8 cellular contexts compared by ENCODE assay signal in the genomic region with DNA sequence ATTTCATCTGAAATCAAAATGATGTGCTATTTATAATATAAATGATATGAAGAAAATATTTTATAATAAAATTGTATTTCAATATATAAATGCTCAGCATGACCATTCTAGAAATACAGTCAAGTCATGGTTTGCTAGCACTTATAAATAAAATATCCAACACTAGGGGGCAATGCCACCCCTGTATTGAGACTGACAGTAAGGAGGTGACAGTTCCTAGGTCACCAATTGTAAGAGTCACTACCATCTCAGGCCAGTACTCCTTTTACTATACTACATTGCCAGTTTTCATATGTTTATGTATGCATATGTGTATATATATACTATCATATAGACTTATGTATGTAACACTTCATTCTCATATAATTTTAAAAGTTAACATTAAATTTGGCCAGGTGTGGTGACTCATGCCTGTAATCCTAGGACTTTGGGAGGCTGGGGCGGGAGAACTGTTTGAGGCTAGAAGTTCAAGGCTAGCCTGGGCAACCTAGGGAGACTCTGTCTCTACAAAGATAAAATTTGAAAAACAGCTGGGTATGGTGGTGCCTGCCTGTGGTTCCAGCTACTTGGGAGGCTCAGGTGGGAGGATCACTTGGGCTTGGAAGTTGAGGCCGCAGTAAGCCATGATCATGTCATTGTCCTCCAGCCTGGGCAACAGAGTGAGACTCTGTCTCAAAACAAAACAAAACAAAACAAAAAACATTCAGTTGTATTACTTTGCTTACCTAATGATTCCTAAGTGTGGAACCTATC. TPM values are rescaled to one million over a fixed set of nuclear protein-coding genes. Genes with fewer than 3 reads are reported as not detected.
DNase-seq lines count a peak whose midpoint lies in the region; ATAC-seq and TF ChIP-seq lines count a peak whose summit lies in the region.

No MANE protein-coding gene starts in this region.

- no peak overlapping the region for H4K8ac ChIP-seq in neuronal stem cell (ENCODE audit: low read depth, low read length)

- H3K23ac ChIP-seq in neuronal stem cell (ENCODE audit: low read depth, low read length, poor library complexity): no peak overlapping the region

- no peak overlapping the region for H3K14ac ChIP-seq in neuronal stem cell (ENCODE audit: low read length)

- H3K4me3 Mint-ChIP-seq in endothelial cell (ENCODE audit: unreplicated experiment): no peak overlapping the region

- no peak overlapping the region for H4K91ac ChIP-seq in neuronal stem cell (ENCODE audit: low read depth, low read length, poor library complexity)

- DNase-seq in A673 (ENCODE audit: low spot score) (peak; percentile 81), ELR (ENCODE audit: low read depth) (peak; percentile 73), NAMALWA (ENCODE audit: low spot score) (peak; percentile 93), RWPE1 (ENCODE audit: low spot score) (peak; percentile 22), endothelial cell (ENCODE audit: low spot score) (peak; percentile 23), neuronal stem cell (ENCODE audit: low spot score) (peak; percentile 11)

- no peak overlapping the region for H2AK5ac ChIP-seq in neuronal stem cell (ENCODE audit: low read depth, low read length)

- H3K4ac ChIP-seq in neuronal stem cell (ENCODE audit: low read length): no peak overlapping the region

- H2BK120ac ChIP-seq in neuronal stem cell (ENCODE audit: low read depth, low read length): no peak overlapping the region

- no peak overlapping the region for H2BK5ac ChIP-seq in neuronal stem cell (ENCODE audit: low read length)

- TF ChIP-seq CTCF in A673 (conservative IDR thresholded peaks at IDR 0.05; ENCODE audit: low read depth, low read length) (peak; percentile 68), HEK293 (tag by site-specific recombination; IDR thresholded peaks at IDR 0.05) (no peak), RWPE1 (conservative IDR thresholded peaks at IDR 0.05; ENCODE audit: low read depth) (peak; percentile 54), endothelial cell (IDR thresholded peaks at IDR 0.05; ENCODE audit: unreplicated experiment) (peak; percentile 74)

- peaks cover 4% of the 10 kb centered on the region for H3K4me1 Mint-ChIP-seq in endothelial cell (ENCODE audit: unreplicated experiment)

- H3K27me3 Mint-ChIP-seq in endothelial cell (ENCODE audit: unreplicated experiment): peaks cover 3% of the 10 kb centered on the region

- WGBS in neuronal stem cell (ENCODE audit: extremely low coverage in 2 of 2, insufficient read length in 2 of 2, insufficient replicate concordance in 1 of 2), 2 donors: no CpG with 5 or more reads among the region's 2 CpGs

- no peak overlapping the region for H3K4me3 ChIP-seq in A673 (ENCODE audit: low read depth, low read length, poor library complexity, severe bottlenecking)
- no peak overlapping the region for H3K4me3 ChIP-seq in HEK293 (ENCODE audit: low read depth, low read length)
- H3K4me3 ChIP-seq in neuronal stem cell (ENCODE audit: low read length in 2 of 2): no peak overlapping the region

- ATAC-seq in HG02623 (IDR thresholded peaks at IDR 0.05; ENCODE audit: unreplicated experiment): no peak

- no peak overlapping the region for H3K27ac Mint-ChIP-seq in endothelial cell (ENCODE audit: unreplicated experiment)

- no peaks in the 10 kb centered on the region for H3K27me3 ChIP-seq in A673 (replicated peaks; ENCODE audit: insufficient read depth, low read depth, low read length, poor library complexity)
- no peaks in the 10 kb centered on the region for H3K27me3 ChIP-seq in neuronal stem cell (ENCODE audit: control insufficient read depth in 3 of 3, insufficient read depth in 3 of 3, low read depth in 1 of 3, low read length in 3 of 3)

- no peaks in the 10 kb centered on the region for H3K79me1 ChIP-seq in neuronal stem cell (ENCODE audit: low read depth, low read length)

- BruUV-seq in A673 (replicated peaks; lab: Mats Ljungman, UMichigan): no TSS peak

- POLR2A ChIA-PET in A673 (lab: Charles Lee; ENCODE audit: low non-redundant PET) (no interaction called here), HEK293 (lab: Yijun Ruan, JAX) (no interaction called here), RWPE1 (lab: Yijun Ruan, JAX; ENCODE audit: low non-redundant PET) (no interaction called here)

- H2AFZ ChIP-seq in neuronal stem cell (ENCODE audit: low read length): no peak overlapping the region

- no peaks in the 10 kb centered on the region for H3K9me3 ChIP-seq in A673 (ENCODE audit: low read depth, low read length, poor library complexity, severe bottlenecking)
- no peaks in the 10 kb centered on the region for H3K9me3 ChIP-seq in HEK293 (ENCODE audit: control insufficient read depth, insufficient read depth, low read depth, low read length)
- H3K9me3 ChIP-seq in neuronal stem cell (replicated peaks in 1 of 2; ENCODE audit: control insufficient read depth in 2 of 2, insufficient read depth in 1 of 2, low read depth in 1 of 2, low read length in 2 of 2): no peaks in the 10 kb centered on the region

- H2BK15ac ChIP-seq in neuronal stem cell (ENCODE audit: low read length): no peak overlapping the region

- no peaks in the 10 kb centered on the region for H3K9me3 Mint-ChIP-seq in endothelial cell (ENCODE audit: unreplicated experiment)

- H3K4me1 ChIP-seq in A673 (ENCODE audit: insufficient read depth, low read length, poor library complexity, severe bottlenecking): peaks cover 9% of the 10 kb centered on the region
- H3K4me1 ChIP-seq in HEK293 (ENCODE audit: control insufficient read depth, insufficient read depth, low read length): peaks cover 3% of the 10 kb centered on the region
- peaks cover 2 to 3% of the 10 kb centered on the region in 2 donors for H3K4me1 ChIP-seq in neuronal stem cell (ENCODE audit: control insufficient read depth in 2 of 2, insufficient read depth in 1 of 2, low read depth in 1 of 2, low read length in 2 of 2)

- no peak overlapping the region for H3K9ac ChIP-seq in neuronal stem cell (ENCODE audit: low read depth, low read length, poor library complexity)

- H3K27ac ChIP-seq in A673 (ENCODE audit: low read depth, low read length, poor library complexity, severe bottlenecking) (no peak overlapping the region), HEK293 (ENCODE audit: extremely low read depth, low read depth, low read length) (no peak overlapping the region), RWPE1 (no peak overlapping the region), neuronal stem cell (replicated peaks; ENCODE audit: low read length) (no peak overlapping the region)

- no peak overlapping the region for H3K18ac ChIP-seq in neuronal stem cell (ENCODE audit: low read length)

- H2BK12ac ChIP-seq in neuronal stem cell (ENCODE audit: low read length): no peak overlapping the region

- no peaks in the 10 kb centered on the region for H3K36me3 Mint-ChIP-seq in endothelial cell (ENCODE audit: low read depth, unreplicated experiment)

- H3K4me2 ChIP-seq in neuronal stem cell (ENCODE audit: insufficient read depth, low read length, poor library complexity, severe bottlenecking): no peak overlapping the region

- intact Hi-C loops in A673 (cut with micrococcal nuclease; ENCODE audit: unreplicated experiment): loop anchor here (5.0 kb wide), 1 partner anchor 150 kb away; a partner anchor contains a TSS

- H3K36me3 ChIP-seq in A673 (ENCODE audit: insufficient read depth, low read length, poor library complexity, severe bottlenecking): no peaks in the 10 kb centered on the region
- H3K36me3 ChIP-seq in HEK293 (ENCODE audit: control insufficient read depth in 2 of 2, insufficient read depth in 1 of 2, low read length in 2 of 2): no peaks in the 10 kb centered on the region
- no peaks in the 10 kb centered on the region for H3K36me3 ChIP-seq in neuronal stem cell (replicated peaks in 1 of 2; ENCODE audit: control insufficient read depth in 2 of 2, insufficient read depth in 2 of 2, low read length in 2 of 2)

- CTCF ChIA-PET in A673 (lab: Charles Lee) (no interaction called here), HEK293 (lab: Yijun Ruan, JAX) (interaction anchor here (0.7 to 1.2 kb wide), 3 partner anchors 34 to 155 kb away, joined by 3 to 4 read pairs (median 3); no protein-coding TSS in a partner anchor), RWPE1 (lab: Yijun Ruan, JAX) (no interaction called here)

TF ChIP-seq in HEK293, 187 proteins besides CTCF, POLR2A, EP300 and RAD21:
- TF ChIP-seq, protein P1, sequence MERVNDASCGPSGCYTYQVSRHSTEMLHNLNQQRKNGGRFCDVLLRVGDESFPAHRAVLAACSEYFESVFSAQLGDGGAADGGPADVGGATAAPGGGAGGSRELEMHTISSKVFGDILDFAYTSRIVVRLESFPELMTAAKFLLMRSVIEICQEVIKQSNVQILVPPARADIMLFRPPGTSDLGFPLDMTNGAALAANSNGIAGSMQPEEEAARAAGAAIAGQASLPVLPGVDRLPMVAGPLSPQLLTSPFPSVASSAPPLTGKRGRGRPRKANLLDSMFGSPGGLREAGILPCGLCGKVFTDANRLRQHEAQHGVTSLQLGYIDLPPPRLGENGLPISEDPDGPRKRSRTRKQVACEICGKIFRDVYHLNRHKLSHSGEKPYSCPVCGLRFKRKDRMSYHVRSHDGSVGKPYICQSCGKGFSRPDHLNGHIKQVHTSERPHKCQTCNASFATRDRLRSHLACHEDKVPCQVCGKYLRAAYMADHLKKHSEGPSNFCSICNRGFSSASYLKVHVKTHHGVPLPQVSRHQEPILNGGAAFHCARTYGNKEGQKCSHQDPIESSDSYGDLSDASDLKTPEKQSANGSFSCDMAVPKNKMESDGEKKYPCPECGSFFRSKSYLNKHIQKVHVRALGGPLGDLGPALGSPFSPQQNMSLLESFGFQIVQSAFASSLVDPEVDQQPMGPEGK (tag by site-specific recombination; IDR thresholded peaks at IDR 0.05): no peak
- no peak for TF ChIP-seq WT1 (tag by site-specific recombination; IDR thresholded peaks at IDR 0.05)
- 0 out of 2 replicates have a peak, but pooled peaks have one; percentile 20 for TF ChIP-seq ZNF660 (tag by site-specific recombination; IDR thresholded peaks at IDR 0.05)
- peak; percentile 60; the same call in 1 of the 2 replicates for TF ChIP-seq ZNF121 (tag by site-specific recombination; IDR thresholded peaks at IDR 0.05)
- TF ChIP-seq ZNF654 (tag by site-specific recombination; IDR thresholded peaks at IDR 0.05; ENCODE audit: low read depth): peak; percentile 62
- peak; percentile 71; the same call in 1 of the 2 replicates for TF ChIP-seq ZNF629 (tag by site-specific recombination; IDR thresholded peaks at IDR 0.05)
- TF ChIP-seq KLF10 (tag by site-specific recombination; IDR thresholded peaks at IDR 0.05): 0 out of 2 replicates have a peak, but pooled peaks have one; percentile 23
- 0 out of 2 replicates have a peak, but pooled peaks have one; percentile 18 for TF ChIP-seq ZBTB8A (tag by site-specific recombination; IDR thresholded peaks at IDR 0.05)

RNA-seq across cellular contexts. Expression of a gene that starts 2.4 kb away (rescaled TPM):
- total RNA-seq in A673 (2021): 24.1 and 24.6 TPM in 2 replicates
- 22.7 TPM for total RNA-seq in endothelial cell (ENCODE audit: unreplicated experiment)
- 25.1 TPM for polyA plus RNA-seq in neuronal stem cell (2013, experiment 1 of 2)
- 25.6 TPM for polyA plus RNA-seq in neuronal stem cell (2013, experiment 2 of 2)

RNA-seq across cellular contexts. Expression of a gene that starts 45.4 kb away (rescaled TPM):
- 146 and 148 TPM in 2 replicates for total RNA-seq in A673 (2021)
- 66.1 TPM for total RNA-seq in endothelial cell (ENCODE audit: unreplicated experiment)
- 90.3 TPM for polyA plus RNA-seq in neuronal stem cell (2013, experiment 1 of 2)
- 93.1 TPM for polyA plus RNA-seq in neuronal stem cell (2013, experiment 2 of 2)

Comparison
In these comparisons a context has a peak if more than half of its experiments do, and no peak if none do; other contexts are left out.
1. DNase-seq: peak in every context shown above with its lines; median percentile 93 in NAMALWA; 81 in A673; 73 in ELR; 23 in endothelial cell; 22 in RWPE1; 11 in neuronal stem cell.